Comparison of ENCODE assay signal across 23 cellular contexts in the genomic region with DNA sequence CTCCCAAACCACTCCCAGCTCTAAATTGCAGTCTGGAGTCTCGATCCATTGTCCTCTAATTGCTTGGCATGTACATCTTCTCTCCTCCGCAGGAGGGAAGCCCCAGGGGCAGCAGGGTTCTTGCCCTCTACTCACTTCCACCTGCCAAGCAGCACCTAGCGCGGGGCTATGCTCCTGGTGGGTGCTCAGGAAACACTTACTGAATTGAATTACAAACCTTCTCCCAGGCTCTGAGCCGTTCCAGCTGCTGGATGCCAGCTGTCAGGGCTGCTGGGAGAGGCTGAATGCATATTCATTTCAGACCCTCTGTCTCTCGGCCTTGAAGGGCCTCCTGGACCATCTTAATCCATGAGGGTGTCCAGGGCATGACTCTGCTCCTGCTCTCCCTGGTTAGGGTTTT.
DNase-seq lines count a peak whose midpoint lies in the region; ATAC-seq and TF ChIP-seq lines count a peak whose summit lies in the region.
"Had no signal": no experiment of that assay in that cellular context is flagged by ENCODE, and none has a peak within 500 bp of the region (broad histone marks: within the 10 kb centered on the region; RNA-seq: fewer than 3 reads in every experiment).

No MANE protein-coding gene starts in this region.

- TF ChIP-seq EP300 in ovary (IDR thresholded peaks at IDR 0.05), result no peak

- H3K36me3 ChIP-seq in ovary, result no peaks in the 10 kb centered on the region
- H3K36me3 ChIP-seq: adrenal gland, Peyer's patch, SJCRH30, vagina had no signal

- DNase-seq in NCI-H82 (lab: John Stamatoyannopoulos, UW) (peak; percentile 72), NCI-H82 treated with DMSO at 0.1 percent for 48 hours (lab: John Stamatoyannopoulos, UW; ENCODE audit: unreplicated experiment) (no peak), NCI-H1694 (lab: John Stamatoyannopoulos, UW) (peak; percentile 23), NCI-H524 treated with DMSO at 0.1 percent for 48 hours (lab: John Stamatoyannopoulos, UW) (peak; percentile 82), AML-193 (lab: John Stamatoyannopoulos, UW) (no peak), ovary (no peak)
- DNase-seq: activated CD4-positive, alpha-beta T cell treated with anti-CD3 and anti-CD28 coated beads, Interleukin-2, amount 50 U/mL, for 4 hours; activated CD4-positive, CD25-positive, alpha-beta regulatory T cell; activated naive CD4-positive, alpha-beta T cell treated with anti-CD3 and anti-CD28 coated beads for 36 hours; adrenal gland; CD8-positive, alpha-beta T cell; DMS153; midbrain; NCI-H1048; Peyer's patch; SJCRH30; stimulated activated naive CD8-positive, alpha-beta T cell treated with anti-CD3 and anti-CD28 coated beads, Interleukin-15, amount 100 ng/mL, for 72 hours; T-helper 1 cell had no signal

- H3K4me1 ChIP-seq in ovary (ENCODE audit: insufficient read depth), result no peaks in the 10 kb centered on the region
- H3K4me1 ChIP-seq: A549, adrenal gland, Peyer's patch, SJCRH30, vagina had no signal

- intact Hi-C loops in ovary (cut with DNase I), result no loop called here

- H3K27me3 ChIP-seq in ovary, result no peaks in the 10 kb centered on the region
- H3K27me3 ChIP-seq: adrenal gland, Peyer's patch, SJCRH30, vagina had no signal

- no peak for TF ChIP-seq POLR2A in ovary (IDR thresholded peaks at IDR 0.05)

- no peak overlapping the region for H3K4me3 ChIP-seq in ovary
- H3K4me3 ChIP-seq: A549, adrenal gland, Peyer's patch, SJCRH30, skin epidermis, vagina had no signal

- H3K9me3 ChIP-seq in ovary, result no peaks in the 10 kb centered on the region
- H3K9me3 ChIP-seq: A549, adrenal gland, Peyer's patch, SJCRH30, vagina had no signal

- no peak for TF ChIP-seq CTCF in ovary (IDR thresholded peaks at IDR 0.05)

- no peak overlapping the region for H3K27ac ChIP-seq in ovary
- H3K27ac ChIP-seq: A549, adrenal gland, Peyer's patch, SJCRH30, skin epidermis, vagina had no signal

- 51 to 54% (median 53%) methylated on average over 6 of the region's 6 CpGs for WGBS in ovary, 3 donors

- no peak for ATAC-seq in HG03354 (IDR thresholded peaks at IDR 0.05; ENCODE audit: poor library complexity, severe bottlenecking, unreplicated experiment)
- ATAC-seq in GM18520 (IDR thresholded peaks at IDR 0.05; ENCODE audit: unreplicated experiment), result no peak
- ATAC-seq: A549; CD8-positive, alpha-beta T cell; stimulated activated naive CD8-positive, alpha-beta T cell treated with anti-CD3 and anti-CD28 coated beads, Interleukin-15, amount 100 ng/mL, for 72 hours had no signal

Comparison
In these comparisons a context has a peak if more than half of its experiments do, and no peak if none do; other contexts are left out.
1. DNase-seq: peak in NCI-H82 (single experiment), NCI-H1694 (single experiment) and NCI-H524 treated with DMSO at 0.1 percent for 48 hours (single experiment); none in NCI-H82 treated with DMSO at 0.1 percent for 48 hours (single experiment), AML-193 (0 of 2) and ovary (0 of 5).